21 cellular contexts compared by ENCODE assay signal in the genomic region with DNA sequence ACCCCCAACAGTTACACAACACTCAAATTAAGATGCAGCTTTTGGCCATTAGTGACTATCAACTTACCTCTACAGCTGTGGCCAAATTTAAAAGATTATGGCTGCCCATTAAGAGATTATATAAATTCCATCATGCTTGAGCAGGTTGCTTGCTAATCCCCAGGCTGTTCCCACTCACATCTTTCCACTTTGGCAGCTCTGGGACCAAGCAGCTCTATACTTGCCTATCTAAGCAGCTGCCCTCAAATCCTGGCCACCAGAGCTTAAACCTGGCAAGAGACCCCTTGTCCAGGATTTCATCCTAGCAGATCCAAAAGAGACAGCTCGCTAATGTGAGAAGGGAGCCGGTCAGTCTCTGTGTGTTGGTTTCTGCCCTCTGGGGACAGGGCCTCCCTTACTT. TPM values are rescaled to one million over a fixed set of nuclear protein-coding genes. Genes with fewer than 3 reads are reported as not detected.
A peak's percentile ranks its signal among the peaks of the same experiment; 100 is the strongest.
DNase-seq lines count a peak whose midpoint lies in the region; ATAC-seq and TF ChIP-seq lines count a peak whose summit lies in the region.
"Had no signal": no experiment of that assay in that cellular context is flagged by ENCODE, and none has a peak within 500 bp of the region (broad histone marks: within the 10 kb centered on the region; RNA-seq: fewer than 3 reads in every experiment).

No MANE protein-coding gene starts in this region.

- peak; percentile 77 for DNase-seq in D341Med (ENCODE audit: low spot score)
- DNase-seq in NCI-H524 (lab: John Stamatoyannopoulos, UW): peak; percentile 97 to 99
- DNase-seq in astrocyte of the hippocampus (ENCODE audit: low read depth, low spot score): peak; percentile 33
- DNase-seq in retinal pigment epithelial cell (ENCODE audit: low read depth): peak; percentile 96
- no peak for DNase-seq in stimulated activated CD4-positive, alpha-beta T cell treated with anti-CD3 and anti-CD28 coated beads, Interleukin-1b, Interleukin-23, amount 100 ng/mL, for 48 hours
- DNase-seq in H4 (ENCODE audit: low spot score): no peak
- DNase-seq: ACHN, C1 segment of cervical spinal cord, DMS153, GF-D8, GOT3, MV-4-11, NCI-H1417 treated with DMSO at 0.1 percent for 48 hours, NCI-H187 treated with DMSO at 0.1 percent for 48 hours, NCI-H345, OCI-M1, SHP77 treated with DMSO at 0.1 percent for 48 hours, T-cell had no signal

- H3K4me3 ChIP-seq in retinal pigment epithelial cell (ENCODE audit: low read length): no peak overlapping the region
- H3K4me3 ChIP-seq: K562 had no signal

- TF ChIP-seq CTCF in retinal pigment epithelial cell (conservative IDR thresholded peaks at IDR 0.05; ENCODE audit: low read depth, low read length): no peak

- no peak for ATAC-seq in HG03045 (IDR thresholded peaks at IDR 0.05; ENCODE audit: unreplicated experiment)
- ATAC-seq: K562, SK-N-SH treated with all-trans-retinoic acid at 6 μM for 48 hours, T-cell had no signal

RNA-seq across cellular contexts. Expression of gene RASSF2, which starts 50.0 kb away (rescaled TPM):
- 3.7 and 4.1 TPM in 2 replicates for total RNA-seq in H4 (2014; rRNA removed; shearing (Covaris generic))

Comparison
In these comparisons a context has a peak if more than half of its experiments do, and no peak if none do; other contexts are left out.
1. DNase-seq: peak in D341Med (single experiment), NCI-H524 (2 of 2), astrocyte of the hippocampus (single experiment) and retinal pigment epithelial cell (single experiment); none in stimulated activated CD4-positive, alpha-beta T cell treated with anti-CD3 and anti-CD28 coated beads, Interleukin-1b, Interleukin-23, amount 100 ng/mL, for 48 hours (single experiment) and H4 (single experiment).